36 cellular contexts compared by ENCODE assay signal in genomic region chr7:126930166-126930565, GRCh38.
"Had no signal": no experiment of that assay in that cellular context is flagged by ENCODE, and none has a peak within 500 bp of the region (broad histone marks: within the 10 kb centered on the region; RNA-seq: fewer than 3 reads in every experiment).

No MANE protein-coding gene starts in this region.

- H3K27me3 Mint-ChIP-seq: activated B cell treated with CpG ODN at 0.5 μM for 24 hours; activated CD4-positive, alpha-beta T cell treated with anti-CD3 and anti-CD28 coated beads, Interleukin-2, amount 10 ng/mL, durations not matched to agents 24 days and 14 days had no signal

- H3K36me3 ChIP-seq: adrenal gland, brain microvascular endothelial cell, breast epithelium had no signal

- DNase-seq: activated B cell treated with CpG ODN at 0.5 μM for 24 hours; activated CD4-positive, alpha-beta memory T cell treated with anti-CD3 and anti-CD28 coated beads for 36 hours; activated CD4-positive, alpha-beta T cell treated with anti-CD3 and anti-CD28 coated beads for 4 hours; activated CD4-positive, alpha-beta T cell treated with anti-CD3 and anti-CD28 coated beads, Interleukin-2, amount 10 ng/mL, durations not matched to agents 24 days and 14 days; activated CD4-positive, alpha-beta T cell treated with anti-CD3 and anti-CD28 coated beads, Interleukin-2, amount 50 U/mL, for 1 hour; activated CD4-positive, alpha-beta T cell treated with anti-CD3 and anti-CD28 coated beads, Interleukin-2, amount 50 U/mL, for 4 hours; activated CD4-positive, CD25-positive, alpha-beta regulatory T cell treated with anti-CD3 and anti-CD28 coated beads, Interleukin-2, amount 50 U/mL, for 72 hours; activated CD8-positive, alpha-beta memory T cell treated with anti-CD3 and anti-CD28 coated beads, Interleukin-2, amount 50 U/mL, for 4 hours; activated CD8-positive, alpha-beta T cell treated with anti-CD3 and anti-CD28 coated beads for 36 hours; activated effector memory CD4-positive, alpha-beta T cell treated with anti-CD3 and anti-CD28 coated beads, Interleukin-2, amount 50 U/mL, for 16 hours; activated gamma-delta T cell treated with Interleukin-2 at 50 U/mL for 16 hours; activated naive CD4-positive, alpha-beta T cell; activated naive CD4-positive, alpha-beta T cell treated with anti-CD3 and anti-CD28 coated beads for 36 hours; activated naive CD4-positive, alpha-beta T cell treated with anti-CD3 and anti-CD28 coated beads, Interleukin-2, amount 50 U/mL, for 16 hours; activated naive CD8-positive, alpha-beta T cell treated with anti-CD3 and anti-CD28 coated beads for 36 hours; activated T-cell treated with anti-CD3 and anti-CD28 coated beads for 4 hours; activated T-cell treated with anti-CD3 and anti-CD28 coated beads, Interleukin-2, amount 50 U/mL, for 1 hour; activated T-cell treated with anti-CD3 and anti-CD28 coated beads, Interleukin-2, amount 50 U/mL, for 4 hours; activated T-cell treated with anti-CD3 and anti-CD28 coated beads, Interleukin-2, amount 50 U/mL, for 72 hours; adrenal gland; amniotic stem cell; aorta; body of pancreas; brain microvascular endothelial cell; central memory CD4-positive, alpha-beta T cell; SW 1271; T-helper 1 cell; T-helper 2 cell; T-helper 9 cell had no signal

- H3K36me3 Mint-ChIP-seq: activated CD4-positive, alpha-beta memory T cell treated with anti-CD3 and anti-CD28 coated beads for 36 hours; activated naive CD4-positive, alpha-beta T cell treated with anti-CD3 and anti-CD28 coated beads, Interleukin-2, amount 50 U/mL, for 72 hours; activated naive CD8-positive, alpha-beta T cell treated with anti-CD3 and anti-CD28 coated beads for 36 hours had no signal

- H3K4me3 ChIP-seq: adrenal gland, body of pancreas, breast epithelium had no signal

- H3K9me3 ChIP-seq: adrenal gland, body of pancreas, breast epithelium had no signal

- H3K4me1 ChIP-seq: adrenal gland, breast epithelium had no signal

- H3K4me3 Mint-ChIP-seq: activated B cell treated with CpG ODN at 0.5 μM for 24 hours; activated CD4-positive, alpha-beta memory T cell treated with anti-CD3 and anti-CD28 coated beads for 36 hours; activated CD4-positive, alpha-beta T cell treated with anti-CD3 and anti-CD28 coated beads, Interleukin-2, amount 10 ng/mL, durations not matched to agents 24 days and 14 days; activated CD8-positive, alpha-beta T cell treated with anti-CD3 and anti-CD28 coated beads for 36 hours; activated naive CD4-positive, alpha-beta T cell treated with anti-CD3 and anti-CD28 coated beads for 36 hours; activated naive CD8-positive, alpha-beta T cell treated with anti-CD3 and anti-CD28 coated beads for 36 hours; activated T-cell treated with anti-CD3 and anti-CD28 coated beads, Interleukin-2, amount 50 U/mL, for 4 hours; activated T-cell treated with anti-CD3 and anti-CD28 coated beads, Interleukin-2, amount 50 U/mL, for 72 hours; activated T-helper 1 cell treated with anti-CD3 and anti-CD28 coated beads, Interleukin-12 subunit alpha, Interleukin-12 subunit beta, Interleukin-2, Interleukin-4 antibody, amounts not matched to agents 30 ng/mL and 10 ng/mL and 1 ng/mL, durations not matched to agents 14 hours and 24 hours and 36 hours; activated T-helper 17 cell treated with anti-CD3 and anti-CD28 coated beads, Interleukin-2, amount 50 U/mL, for 72 hours; T-helper 1 cell treated with Interleukin-12 subunit alpha and Interleukin-12 subunit beta and Interleukin-4 antibody, amounts not matched to agents 30 μg/mL and 1 μg/mL, for 36 hours; T-helper 2 cell treated with Interferon-gamma antibody and Interleukin-4, amounts not matched to agents 5 μg/mL and 100 μg/mL, for 36 hours had no signal

- H3K27ac Mint-ChIP-seq: activated B cell treated with CpG ODN at 0.5 μM for 24 hours; activated CD4-positive, alpha-beta memory T cell treated with anti-CD3 and anti-CD28 coated beads for 36 hours; activated CD4-positive, alpha-beta T cell treated with anti-CD3 and anti-CD28 coated beads, Interleukin-2, amount 10 ng/mL, durations not matched to agents 24 days and 14 days; activated CD8-positive, alpha-beta T cell treated with anti-CD3 and anti-CD28 coated beads for 36 hours; activated naive CD4-positive, alpha-beta T cell treated with anti-CD3 and anti-CD28 coated beads for 36 hours; activated naive CD4-positive, alpha-beta T cell treated with anti-CD3 and anti-CD28 coated beads, Interleukin-2, amount 50 U/mL, for 72 hours; activated naive CD8-positive, alpha-beta T cell treated with anti-CD3 and anti-CD28 coated beads for 36 hours; activated T-cell treated with anti-CD3 and anti-CD28 coated beads, Interleukin-2, amount 50 U/mL, for 72 hours; activated T-helper 1 cell treated with anti-CD3 and anti-CD28 coated beads, Interleukin-12 subunit alpha, Interleukin-12 subunit beta, Interleukin-2, Interleukin-4 antibody, amounts not matched to agents 30 ng/mL and 10 ng/mL and 1 ng/mL, durations not matched to agents 14 hours and 24 hours and 36 hours; activated T-helper 17 cell treated with anti-CD3 and anti-CD28 coated beads, Interleukin-2, amount 50 U/mL, for 72 hours; T-helper 1 cell treated with Interleukin-12 subunit alpha and Interleukin-12 subunit beta and Interleukin-4 antibody, amounts not matched to agents 30 μg/mL and 1 μg/mL, for 36 hours; T-helper 2 cell treated with Interferon-gamma antibody and Interleukin-4, amounts not matched to agents 5 μg/mL and 100 μg/mL, for 36 hours had no signal

- H3K27me3 ChIP-seq: adrenal gland, body of pancreas, brain microvascular endothelial cell, breast epithelium had no signal

- H3K4me1 Mint-ChIP-seq: activated B cell treated with CpG ODN at 0.5 μM for 24 hours; activated CD4-positive, alpha-beta T cell treated with anti-CD3 and anti-CD28 coated beads, Interleukin-2, amount 10 ng/mL, durations not matched to agents 24 days and 14 days; activated naive CD8-positive, alpha-beta T cell treated with anti-CD3 and anti-CD28 coated beads for 36 hours; activated T-helper 17 cell treated with anti-CD3 and anti-CD28 coated beads, Interleukin-2, amount 50 U/mL, for 72 hours had no signal

- H3K27ac ChIP-seq: adrenal gland, body of pancreas, brain microvascular endothelial cell, breast epithelium, VCaP had no signal

- H3K9me3 Mint-ChIP-seq: activated B cell treated with CpG ODN at 0.5 μM for 24 hours; activated CD4-positive, alpha-beta memory T cell treated with anti-CD3 and anti-CD28 coated beads for 36 hours; activated CD4-positive, alpha-beta T cell treated with anti-CD3 and anti-CD28 coated beads, Interleukin-2, amount 10 ng/mL, durations not matched to agents 24 days and 14 days; activated CD8-positive, alpha-beta T cell treated with anti-CD3 and anti-CD28 coated beads for 36 hours; activated naive CD4-positive, alpha-beta T cell treated with anti-CD3 and anti-CD28 coated beads for 36 hours; activated naive CD4-positive, alpha-beta T cell treated with anti-CD3 and anti-CD28 coated beads, Interleukin-2, amount 50 U/mL, for 72 hours; activated naive CD8-positive, alpha-beta T cell treated with anti-CD3 and anti-CD28 coated beads for 36 hours; activated T-cell treated with anti-CD3 and anti-CD28 coated beads, Interleukin-2, amount 50 U/mL, for 4 hours; activated T-cell treated with anti-CD3 and anti-CD28 coated beads, Interleukin-2, amount 50 U/mL, for 72 hours; activated T-helper 1 cell treated with anti-CD3 and anti-CD28 coated beads, Interleukin-12 subunit alpha, Interleukin-12 subunit beta, Interleukin-2, Interleukin-4 antibody, amounts not matched to agents 30 ng/mL and 10 ng/mL and 1 ng/mL, durations not matched to agents 14 hours and 24 hours and 36 hours; activated T-helper 17 cell treated with anti-CD3 and anti-CD28 coated beads, Interleukin-2, amount 50 U/mL, for 72 hours; T-helper 1 cell treated with Interleukin-12 subunit alpha and Interleukin-12 subunit beta and Interleukin-4 antibody, amounts not matched to agents 30 μg/mL and 1 μg/mL, for 36 hours; T-helper 2 cell treated with Interferon-gamma antibody and Interleukin-4, amounts not matched to agents 5 μg/mL and 100 μg/mL, for 36 hours had no signal

- ATAC-seq: activated CD8-positive, alpha-beta T cell treated with anti-CD3 and anti-CD28 coated beads for 36 hours; activated naive CD4-positive, alpha-beta T cell treated with anti-CD3 and anti-CD28 coated beads, Interleukin-2, amount 50 U/mL, for 72 hours; activated T-cell treated with anti-CD3 and anti-CD28 coated beads, Interleukin-2, amount 50 U/mL, for 4 hours; activated T-cell treated with anti-CD3 and anti-CD28 coated beads, Interleukin-2, amount 50 U/mL, for 72 hours; activated T-helper 17 cell treated with anti-CD3 and anti-CD28 coated beads, Interleukin-2, amount 50 U/mL, for 72 hours; body of pancreas had no signal
